ENCODE assay signal across 1 cellular context in genomic region chr4:98995183-98996055, GRCh38.
TF ChIP-seq lines count a peak whose summit lies in the region.

TSS of gene METAP1 (plus strand) at chr4:98995721. CDS start at chr4:98995754, 33 bp downstream.

TF ChIP-seq in HepG2, 621 proteins besides CTCF, POLR2A, EP300 and RAD21 (continued from another document and continues in another):
- TF ChIP-seq, protein P1, sequence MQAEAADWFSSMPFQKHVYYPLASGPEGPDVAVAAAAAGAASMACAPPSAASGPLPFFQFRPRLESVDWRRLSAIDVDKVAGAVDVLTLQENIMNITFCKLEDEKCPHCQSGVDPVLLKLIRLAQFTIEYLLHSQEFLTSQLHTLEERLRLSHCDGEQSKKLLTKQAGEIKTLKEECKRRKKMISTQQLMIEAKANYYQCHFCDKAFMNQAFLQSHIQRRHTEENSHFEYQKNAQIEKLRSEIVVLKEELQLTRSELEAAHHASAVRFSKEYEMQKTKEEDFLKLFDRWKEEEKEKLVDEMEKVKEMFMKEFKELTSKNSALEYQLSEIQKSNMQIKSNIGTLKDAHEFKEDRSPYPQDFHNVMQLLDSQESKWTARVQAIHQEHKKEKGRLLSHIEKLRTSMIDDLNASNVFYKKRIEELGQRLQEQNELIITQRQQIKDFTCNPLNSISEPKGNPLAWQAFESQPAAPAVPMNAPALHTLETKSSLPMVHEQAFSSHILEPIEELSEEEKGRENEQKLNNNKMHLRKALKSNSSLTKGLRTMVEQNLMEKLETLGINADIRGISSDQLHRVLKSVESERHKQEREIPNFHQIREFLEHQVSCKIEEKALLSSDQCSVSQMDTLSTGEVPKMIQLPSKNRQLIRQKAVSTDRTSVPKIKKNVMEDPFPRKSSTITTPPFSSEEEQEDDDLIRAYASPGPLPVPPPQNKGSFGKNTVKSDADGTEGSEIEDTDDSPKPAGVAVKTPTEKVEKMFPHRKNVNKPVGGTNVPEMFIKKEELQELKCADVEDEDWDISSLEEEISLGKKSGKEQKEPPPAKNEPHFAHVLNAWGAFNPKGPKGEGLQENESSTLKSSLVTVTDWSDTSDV (CRISPR knock-in tag; IDR thresholded peaks at IDR 0.05), result no peak
- TF ChIP-seq, protein P2, sequence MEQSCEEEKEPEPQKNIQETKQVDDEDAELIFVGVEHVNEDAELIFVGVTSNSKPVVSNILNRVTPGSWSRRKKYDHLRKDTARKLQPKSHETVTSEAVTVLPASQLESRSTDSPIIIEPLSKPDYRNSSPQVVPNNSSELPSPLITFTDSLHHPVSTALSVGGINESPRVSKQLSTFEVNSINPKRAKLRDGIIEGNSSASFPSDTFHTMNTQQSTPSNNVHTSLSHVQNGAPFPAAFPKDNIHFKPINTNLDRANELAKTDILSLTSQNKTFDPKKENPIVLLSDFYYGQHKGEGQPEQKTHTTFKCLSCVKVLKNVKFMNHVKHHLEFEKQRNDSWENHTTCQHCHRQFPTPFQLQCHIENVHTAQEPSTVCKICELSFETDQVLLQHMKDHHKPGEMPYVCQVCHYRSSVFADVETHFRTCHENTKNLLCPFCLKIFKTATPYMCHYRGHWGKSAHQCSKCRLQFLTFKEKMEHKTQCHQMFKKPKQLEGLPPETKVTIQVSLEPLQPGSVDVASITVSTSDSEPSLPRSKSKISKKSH (CRISPR knock-in tag; IDR thresholded peaks at IDR 0.05; ENCODE audit: borderline replicate concordance), result no peak
- TF ChIP-seq ZNF512 (CRISPR knock-in tag; IDR thresholded peaks at IDR 0.05) (no peak; the same call in 1 of the 2 replicates), ARID2 (CRISPR knock-in tag; IDR thresholded peaks at IDR 0.05; ENCODE audit: borderline replicate concordance) (no peak), SP5 (CRISPR knock-in tag; IDR thresholded peaks at IDR 0.05; ENCODE audit: borderline replicate concordance, low read depth) (peak; percentile 16), STAT5B (CRISPR knock-in tag; IDR thresholded peaks at IDR 0.05) (no peak), HDAC1 (CRISPR knock-in tag; IDR thresholded peaks at IDR 0.05) (peak; percentile 76), SP2 (CRISPR knock-in tag; IDR thresholded peaks at IDR 0.05) (no peak; the same call in 1 of the 2 replicates), KLF13 (CRISPR knock-in tag; IDR thresholded peaks at IDR 0.05) (no peak), AGO1 (IDR thresholded peaks at IDR 0.05; ENCODE audit: low read depth, low read length, poor library complexity, severe bottlenecking) (peak; percentile 11), MED13 (CRISPR knock-in tag; IDR thresholded peaks at IDR 0.05) (peak; percentile 25; the same call in 1 of the 2 replicates), ASH2L (IDR thresholded peaks at IDR 0.05; ENCODE audit: insufficient read length, low read depth, low read length) (peak; percentile 71), ZNF3 (CRISPR knock-in tag; IDR thresholded peaks at IDR 0.05) (no peak), MTA3 (CRISPR knock-in tag; IDR thresholded peaks at IDR 0.05) (no peak), ZNF737 (CRISPR knock-in tag; IDR thresholded peaks at IDR 0.05; ENCODE audit: borderline replicate concordance) (no peak), MEF2D (CRISPR knock-in tag; IDR thresholded peaks at IDR 0.05) (no peak; the same call in 1 of the 2 replicates), ZNF777 (CRISPR knock-in tag; IDR thresholded peaks at IDR 0.05) (peak; percentile 1; the same call in 1 of the 2 replicates), ZSCAN30 (CRISPR knock-in tag; IDR thresholded peaks at IDR 0.05) (no peak), CENPT (CRISPR knock-in tag; IDR thresholded peaks at IDR 0.05; ENCODE audit: low read depth) (no peak), ZNF264 (CRISPR knock-in tag; IDR thresholded peaks at IDR 0.05) (no peak), ZNF282 (IDR thresholded peaks at IDR 0.05; ENCODE audit: partially characterized antibody) (no peak), ZNF83 (CRISPR knock-in tag; IDR thresholded peaks at IDR 0.05; ENCODE audit: borderline replicate concordance) (no peak; the same call in 1 of the 2 replicates), ZBTB34 (CRISPR knock-in tag; IDR thresholded peaks at IDR 0.05) (no peak), NR1H2 (CRISPR knock-in tag; IDR thresholded peaks at IDR 0.05; ENCODE audit: borderline replicate concordance, low read depth) (no peak), STAT6 (CRISPR knock-in tag; IDR thresholded peaks at IDR 0.05; ENCODE audit: borderline replicate concordance) (peak; percentile 58; the same call in 1 of the 2 replicates), ZNF614 (CRISPR knock-in tag; IDR thresholded peaks at IDR 0.05; ENCODE audit: borderline replicate concordance) (no peak), RNF2 (conservative IDR thresholded peaks at IDR 0.05; ENCODE audit: low read depth) (no peak)
- TF ChIP-seq, protein P3, sequence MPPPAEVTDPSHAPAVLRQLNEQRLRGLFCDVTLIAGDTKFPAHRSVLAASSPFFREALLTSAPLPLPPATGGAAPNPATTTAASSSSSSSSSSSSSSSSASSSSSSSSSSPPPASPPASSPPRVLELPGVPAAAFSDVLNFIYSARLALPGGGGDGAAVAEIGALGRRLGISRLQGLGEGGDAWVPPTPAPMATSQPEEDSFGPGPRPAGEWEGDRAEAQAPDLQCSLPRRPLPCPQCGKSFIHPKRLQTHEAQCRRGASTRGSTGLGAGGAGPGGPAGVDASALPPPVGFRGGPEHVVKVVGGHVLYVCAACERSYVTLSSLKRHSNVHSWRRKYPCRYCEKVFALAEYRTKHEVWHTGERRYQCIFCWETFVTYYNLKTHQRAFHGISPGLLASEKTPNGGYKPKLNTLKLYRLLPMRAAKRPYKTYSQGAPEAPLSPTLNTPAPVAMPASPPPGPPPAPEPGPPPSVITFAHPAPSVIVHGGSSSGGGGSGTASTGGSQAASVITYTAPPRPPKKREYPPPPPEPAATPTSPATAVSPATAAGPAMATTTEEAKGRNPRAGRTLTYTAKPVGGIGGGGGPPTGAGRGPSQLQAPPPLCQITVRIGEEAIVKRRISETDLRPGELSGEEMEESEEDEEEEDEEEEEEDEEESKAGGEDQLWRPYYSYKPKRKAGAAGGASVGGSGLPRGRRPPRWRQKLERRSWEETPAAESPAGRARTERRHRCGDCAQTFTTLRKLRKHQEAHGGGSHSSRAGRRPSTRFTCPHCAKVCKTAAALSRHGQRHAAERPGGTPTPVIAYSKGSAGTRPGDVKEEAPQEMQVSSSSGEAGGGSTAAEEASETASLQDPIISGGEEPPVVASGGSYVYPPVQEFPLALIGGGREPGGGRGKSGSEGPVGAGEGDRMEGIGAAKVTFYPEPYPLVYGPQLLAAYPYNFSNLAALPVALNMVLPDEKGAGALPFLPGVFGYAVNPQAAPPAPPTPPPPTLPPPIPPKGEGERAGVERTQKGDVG (CRISPR knock-in tag; IDR thresholded peaks at IDR 0.05; ENCODE audit: borderline replicate concordance), result peak; percentile 47; the same call in 1 of the 2 replicates
- TF ChIP-seq, protein P4, sequence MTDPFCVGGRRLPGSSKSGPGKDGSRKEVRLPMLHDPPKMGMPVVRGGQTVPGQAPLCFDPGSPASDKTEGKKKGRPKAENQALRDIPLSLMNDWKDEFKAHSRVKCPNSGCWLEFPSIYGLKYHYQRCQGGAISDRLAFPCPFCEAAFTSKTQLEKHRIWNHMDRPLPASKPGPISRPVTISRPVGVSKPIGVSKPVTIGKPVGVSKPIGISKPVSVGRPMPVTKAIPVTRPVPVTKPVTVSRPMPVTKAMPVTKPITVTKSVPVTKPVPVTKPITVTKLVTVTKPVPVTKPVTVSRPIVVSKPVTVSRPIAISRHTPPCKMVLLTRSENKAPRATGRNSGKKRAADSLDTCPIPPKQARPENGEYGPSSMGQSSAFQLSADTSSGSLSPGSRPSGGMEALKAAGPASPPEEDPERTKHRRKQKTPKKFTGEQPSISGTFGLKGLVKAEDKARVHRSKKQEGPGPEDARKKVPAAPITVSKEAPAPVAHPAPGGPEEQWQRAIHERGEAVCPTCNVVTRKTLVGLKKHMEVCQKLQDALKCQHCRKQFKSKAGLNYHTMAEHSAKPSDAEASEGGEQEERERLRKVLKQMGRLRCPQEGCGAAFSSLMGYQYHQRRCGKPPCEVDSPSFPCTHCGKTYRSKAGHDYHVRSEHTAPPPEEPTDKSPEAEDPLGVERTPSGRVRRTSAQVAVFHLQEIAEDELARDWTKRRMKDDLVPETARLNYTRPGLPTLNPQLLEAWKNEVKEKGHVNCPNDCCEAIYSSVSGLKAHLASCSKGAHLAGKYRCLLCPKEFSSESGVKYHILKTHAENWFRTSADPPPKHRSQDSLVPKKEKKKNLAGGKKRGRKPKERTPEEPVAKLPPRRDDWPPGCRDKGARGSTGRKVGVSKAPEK (CRISPR knock-in tag; IDR thresholded peaks at IDR 0.05; ENCODE audit: borderline replicate concordance), result no peak
- TF ChIP-seq, protein P5, sequence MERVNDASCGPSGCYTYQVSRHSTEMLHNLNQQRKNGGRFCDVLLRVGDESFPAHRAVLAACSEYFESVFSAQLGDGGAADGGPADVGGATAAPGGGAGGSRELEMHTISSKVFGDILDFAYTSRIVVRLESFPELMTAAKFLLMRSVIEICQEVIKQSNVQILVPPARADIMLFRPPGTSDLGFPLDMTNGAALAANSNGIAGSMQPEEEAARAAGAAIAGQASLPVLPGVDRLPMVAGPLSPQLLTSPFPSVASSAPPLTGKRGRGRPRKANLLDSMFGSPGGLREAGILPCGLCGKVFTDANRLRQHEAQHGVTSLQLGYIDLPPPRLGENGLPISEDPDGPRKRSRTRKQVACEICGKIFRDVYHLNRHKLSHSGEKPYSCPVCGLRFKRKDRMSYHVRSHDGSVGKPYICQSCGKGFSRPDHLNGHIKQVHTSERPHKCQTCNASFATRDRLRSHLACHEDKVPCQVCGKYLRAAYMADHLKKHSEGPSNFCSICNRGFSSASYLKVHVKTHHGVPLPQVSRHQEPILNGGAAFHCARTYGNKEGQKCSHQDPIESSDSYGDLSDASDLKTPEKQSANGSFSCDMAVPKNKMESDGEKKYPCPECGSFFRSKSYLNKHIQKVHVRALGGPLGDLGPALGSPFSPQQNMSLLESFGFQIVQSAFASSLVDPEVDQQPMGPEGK (CRISPR knock-in tag; IDR thresholded peaks at IDR 0.05), result peak; percentile 98
- TF ChIP-seq, protein P6, sequence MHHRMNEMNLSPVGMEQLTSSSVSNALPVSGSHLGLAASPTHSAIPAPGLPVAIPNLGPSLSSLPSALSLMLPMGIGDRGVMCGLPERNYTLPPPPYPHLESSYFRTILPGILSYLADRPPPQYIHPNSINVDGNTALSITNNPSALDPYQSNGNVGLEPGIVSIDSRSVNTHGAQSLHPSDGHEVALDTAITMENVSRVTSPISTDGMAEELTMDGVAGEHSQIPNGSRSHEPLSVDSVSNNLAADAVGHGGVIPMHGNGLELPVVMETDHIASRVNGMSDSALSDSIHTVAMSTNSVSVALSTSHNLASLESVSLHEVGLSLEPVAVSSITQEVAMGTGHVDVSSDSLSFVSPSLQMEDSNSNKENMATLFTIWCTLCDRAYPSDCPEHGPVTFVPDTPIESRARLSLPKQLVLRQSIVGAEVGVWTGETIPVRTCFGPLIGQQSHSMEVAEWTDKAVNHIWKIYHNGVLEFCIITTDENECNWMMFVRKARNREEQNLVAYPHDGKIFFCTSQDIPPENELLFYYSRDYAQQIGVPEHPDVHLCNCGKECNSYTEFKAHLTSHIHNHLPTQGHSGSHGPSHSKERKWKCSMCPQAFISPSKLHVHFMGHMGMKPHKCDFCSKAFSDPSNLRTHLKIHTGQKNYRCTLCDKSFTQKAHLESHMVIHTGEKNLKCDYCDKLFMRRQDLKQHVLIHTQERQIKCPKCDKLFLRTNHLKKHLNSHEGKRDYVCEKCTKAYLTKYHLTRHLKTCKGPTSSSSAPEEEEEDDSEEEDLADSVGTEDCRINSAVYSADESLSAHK (CRISPR knock-in tag; IDR thresholded peaks at IDR 0.05; ENCODE audit: borderline replicate concordance), result no peak
- TF ChIP-seq, protein P7, sequence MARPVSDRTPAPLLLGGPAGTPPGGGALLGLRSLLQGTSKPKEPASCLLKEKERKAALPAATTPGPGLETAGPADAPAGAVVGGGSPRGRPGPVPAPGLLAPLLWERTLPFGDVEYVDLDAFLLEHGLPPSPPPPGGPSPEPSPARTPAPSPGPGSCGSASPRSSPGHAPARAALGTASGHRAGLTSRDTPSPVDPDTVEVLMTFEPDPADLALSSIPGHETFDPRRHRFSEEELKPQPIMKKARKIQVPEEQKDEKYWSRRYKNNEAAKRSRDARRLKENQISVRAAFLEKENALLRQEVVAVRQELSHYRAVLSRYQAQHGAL (CRISPR knock-in tag; IDR thresholded peaks at IDR 0.05; ENCODE audit: not compliant biosample characterization), result peak; percentile 11
